Comparison of ENCODE assay signal across 1 cellular context in the genomic region with DNA sequence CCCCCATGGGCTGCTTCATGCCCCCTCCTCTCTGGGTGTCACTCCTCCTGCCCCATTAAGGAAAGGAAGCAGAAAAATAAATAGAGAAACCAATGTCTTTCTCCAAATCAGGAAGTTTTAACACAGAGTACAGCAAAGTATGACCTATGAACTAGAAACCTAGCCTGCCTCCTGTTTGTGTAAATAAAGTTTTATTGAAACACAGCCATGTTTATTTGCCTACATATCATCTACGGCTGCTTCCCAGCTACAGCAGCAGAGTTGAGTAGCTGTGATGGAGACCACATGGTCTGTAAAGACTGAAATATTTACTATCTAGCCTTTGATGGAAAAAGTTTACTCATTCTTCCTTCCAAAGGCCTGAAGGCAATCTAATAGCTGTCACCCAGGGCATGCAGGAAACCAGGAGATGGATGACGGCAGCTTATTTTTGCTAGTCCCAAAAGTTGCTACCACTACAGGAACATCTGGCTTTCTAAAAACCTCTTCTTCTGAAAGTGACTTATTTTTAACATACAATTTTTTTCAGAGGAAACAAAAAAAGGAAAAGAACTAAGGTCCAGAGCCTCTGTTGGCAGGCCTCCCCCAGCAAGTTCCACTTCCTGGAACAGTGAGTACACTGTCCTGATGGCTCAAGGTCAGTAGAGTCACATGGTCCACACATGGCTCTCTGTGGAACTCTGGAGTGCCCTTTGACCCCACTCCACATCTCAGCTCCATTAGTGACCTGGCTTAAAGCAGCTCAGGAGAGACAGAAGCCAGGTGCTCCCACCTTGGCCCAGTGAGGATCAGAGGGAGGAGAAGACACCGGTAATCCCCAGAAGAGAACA.
TF ChIP-seq lines count a peak whose summit lies in the region.

No MANE protein-coding gene starts in this region.

TF ChIP-seq in K562, 482 proteins besides CTCF, POLR2A, EP300 and RAD21:
- TF ChIP-seq ZBTB40 (IDR thresholded peaks at IDR 0.05) (peak; percentile 90), ZBTB40 (CRISPR knock-in tag; IDR thresholded peaks at IDR 0.05) (no peak; the same call in 1 of the 2 replicates), PKNOX1 (IDR thresholded peaks at IDR 0.05) (no peak)
TF ChIP-seq in K562: peak in this region for 1.
